In the genomic region with DNA sequence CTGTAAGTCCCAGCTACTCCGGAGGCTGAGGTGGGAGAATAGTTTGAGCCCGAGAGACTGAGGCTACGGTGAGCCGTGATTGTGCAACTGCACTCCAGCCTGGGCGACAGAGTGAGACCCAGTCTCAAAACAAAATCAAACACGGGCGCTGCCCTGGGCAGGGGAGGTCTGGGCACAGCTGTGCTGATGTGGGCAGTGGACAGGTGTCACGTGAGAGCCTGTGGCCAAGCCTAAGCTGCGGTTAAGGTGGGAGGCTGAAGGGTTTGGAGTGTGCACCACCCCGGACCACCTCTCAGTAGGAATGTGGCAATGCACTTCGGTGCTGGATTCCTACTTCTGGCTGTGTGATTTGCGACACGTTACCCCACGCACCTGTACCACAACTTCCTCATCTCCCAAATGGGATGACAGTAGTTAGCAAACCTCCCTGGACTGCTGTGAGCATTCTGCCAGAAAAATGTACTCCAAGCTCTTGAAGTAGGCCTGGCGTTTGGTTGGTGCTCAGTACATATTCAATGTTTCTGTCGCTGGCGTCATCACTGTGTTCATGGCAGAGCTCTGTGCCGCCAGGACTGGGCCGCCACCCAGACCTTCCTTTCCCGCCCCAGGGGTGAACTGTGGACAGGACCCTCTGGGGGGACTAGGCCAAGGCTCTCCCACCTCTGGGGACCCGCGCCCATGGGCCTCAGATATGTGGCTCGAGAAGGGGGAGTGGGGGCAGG, we compare ENCODE assay signal across 8 cellular contexts. TPM values are rescaled to one million over a fixed set of nuclear protein-coding genes. Genes with fewer than 3 reads are reported as not detected.
A peak's percentile ranks its signal among the peaks of the same experiment; 100 is the strongest.
DNase-seq lines count a peak whose midpoint lies in the region; ATAC-seq and TF ChIP-seq lines count a peak whose summit lies in the region.

No MANE protein-coding gene starts in this region.

- peaks cover 36% of the 10 kb centered on the region for H3K79me2 ChIP-seq in neural progenitor cell (ENCODE audit: low read depth)

- H3K9me3 ChIP-seq in KOPT-K1 (ENCODE audit: insufficient read depth, low read length, poor library complexity, severe bottlenecking) (peaks cover 5% of the 10 kb centered on the region), neural progenitor cell (ENCODE audit: low read depth) (no peaks in the 10 kb centered on the region)

- peak overlapping the region; percentile 75 for H3K4me3 ChIP-seq in neural progenitor cell

- H3K4me1 ChIP-seq in neural progenitor cell = peaks cover 11% of the 10 kb centered on the region

- peaks cover 7% of the 10 kb centered on the region for H3K27me3 ChIP-seq in neural progenitor cell

- 0 out of 2 replicates have a peak, but pooled peaks cover 8% of the 10 kb centered on the region for H3K36me3 ChIP-seq in KOPT-K1 (ENCODE audit: insufficient read depth, low read length)
- H3K36me3 ChIP-seq in neural progenitor cell = no peaks in the 10 kb centered on the region

- H3K4me3 Mint-ChIP-seq in endothelial cell (ENCODE audit: unreplicated experiment) (peak overlapping the region; percentile 95), neural progenitor cell (peak overlapping the region; percentile 93)

- peaks cover 19% of the 10 kb centered on the region for H3K4me1 Mint-ChIP-seq in endothelial cell (ENCODE audit: unreplicated experiment)
- peaks cover 28% of the 10 kb centered on the region for H3K4me1 Mint-ChIP-seq in neural progenitor cell

- H4K20me1 ChIP-seq in neural progenitor cell (ENCODE audit: low read depth) = peaks cover 32% of the 10 kb centered on the region

- peak overlapping the region; percentile 78 for H3K4me2 ChIP-seq in neural progenitor cell

- H3K36me3 Mint-ChIP-seq in endothelial cell (ENCODE audit: low read depth, unreplicated experiment) (no peaks in the 10 kb centered on the region), neural progenitor cell (peaks cover 13% of the 10 kb centered on the region)

- TF ChIP-seq CTCF in endothelial cell (IDR thresholded peaks at IDR 0.05; ENCODE audit: unreplicated experiment) (no peak), neural progenitor cell (IDR thresholded peaks at IDR 0.05) (no peak)

- no peak overlapping the region for H3K27ac Mint-ChIP-seq in endothelial cell (ENCODE audit: unreplicated experiment)
- H3K27ac Mint-ChIP-seq in neural progenitor cell = no peak overlapping the region

- H2AFZ ChIP-seq in neural progenitor cell (replicated peaks) = peak overlapping the region; percentile 86

- DNase-seq in CD1c-positive myeloid dendritic cell (ENCODE audit: extremely low spot score) = peak; percentile 2
- no peak for DNase-seq in endothelial cell (ENCODE audit: low spot score)
- DNase-seq in neural progenitor cell (ENCODE audit: low spot score) = no peak
- DNase-seq in EL = no peak

- no peak overlapping the region for H3K9ac ChIP-seq in neural progenitor cell

- H3K9me3 Mint-ChIP-seq in endothelial cell (ENCODE audit: unreplicated experiment) (no peaks in the 10 kb centered on the region), neural progenitor cell (no peaks in the 10 kb centered on the region)

- ATAC-seq in HG02610 (IDR thresholded peaks at IDR 0.05; ENCODE audit: unreplicated experiment) = no peak
- no peak for ATAC-seq in GM18907 (IDR thresholded peaks at IDR 0.05; ENCODE audit: unreplicated experiment)
- no peak for ATAC-seq in HG03108 (IDR thresholded peaks at IDR 0.05; ENCODE audit: unreplicated experiment)

- H3K27ac ChIP-seq in KOPT-K1 (ENCODE audit: low read depth, low read length, poor library complexity, severe bottlenecking) = peak overlapping the region; percentile 79
- H3K27ac ChIP-seq in neural progenitor cell = no peak overlapping the region

- no peaks in the 10 kb centered on the region for H3F3A ChIP-seq in neural progenitor cell (ENCODE audit: low read depth)

- H3K27me3 Mint-ChIP-seq in endothelial cell (ENCODE audit: unreplicated experiment) (peaks cover 25% of the 10 kb centered on the region), neural progenitor cell (ENCODE audit: insufficient read depth, low read depth) (peaks cover 6% of the 10 kb centered on the region)

RNA-seq across cellular contexts. Expression of gene ZNF74, which starts 0.8 kb away (rescaled TPM):
- total RNA-seq in endothelial cell (ENCODE audit: unreplicated experiment) = 28.8 TPM
- 19.4 and 54.0 TPM in 2 replicates for total RNA-seq in neural progenitor cell (ENCODE audit: low replicate concordance)

RNA-seq across cellular contexts. Expression of gene SCARF2, which starts 44.5 kb away (rescaled TPM):
- total RNA-seq in endothelial cell (ENCODE audit: unreplicated experiment) (8.1 TPM), neural progenitor cell (ENCODE audit: low replicate concordance) (0.22 and 3.9 TPM in 2 replicates)
